Comparison of ENCODE assay signal across 1 cellular context in the genomic region with DNA sequence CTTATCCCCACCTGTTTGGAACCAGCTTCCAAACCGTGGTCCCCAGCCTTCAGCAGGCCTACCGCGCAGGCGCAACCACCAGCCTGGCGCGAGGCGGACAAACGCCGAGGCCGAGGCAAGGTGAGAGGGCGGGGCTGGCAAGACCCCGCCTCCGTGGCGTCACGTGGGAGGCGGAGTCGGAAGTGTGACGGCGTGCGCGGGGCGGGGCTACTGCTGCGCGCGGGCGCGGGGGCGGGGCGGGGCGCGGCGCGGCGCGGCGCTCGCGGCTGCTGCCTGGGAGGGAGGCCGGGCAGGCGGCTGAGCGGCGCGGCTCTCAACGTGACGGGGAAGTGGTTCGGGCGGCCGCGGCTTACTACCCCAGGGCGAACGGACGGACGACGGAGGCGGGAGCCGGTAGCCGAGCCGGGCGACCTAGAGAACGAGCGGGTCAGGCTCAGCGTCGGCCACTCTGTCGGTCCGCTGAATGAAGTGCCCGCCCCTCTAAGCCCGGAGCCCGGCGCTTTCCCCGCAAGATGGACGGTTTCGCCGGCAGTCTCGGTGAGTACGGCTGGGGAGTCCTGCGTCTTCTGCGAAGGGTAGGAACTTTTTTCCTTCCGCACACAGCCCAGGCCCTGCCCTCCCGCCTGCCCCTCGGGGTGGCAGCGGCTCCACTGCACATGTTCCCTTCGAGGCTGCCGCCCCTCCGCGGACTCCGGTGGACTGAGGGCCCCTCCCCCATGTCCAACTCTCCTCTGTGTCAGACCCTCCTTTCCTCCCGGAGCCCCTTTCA.
A peak's percentile ranks its signal among the peaks of the same experiment; 100 is the strongest.
TF ChIP-seq lines count a peak whose summit lies in the region.

A gene with protein sequence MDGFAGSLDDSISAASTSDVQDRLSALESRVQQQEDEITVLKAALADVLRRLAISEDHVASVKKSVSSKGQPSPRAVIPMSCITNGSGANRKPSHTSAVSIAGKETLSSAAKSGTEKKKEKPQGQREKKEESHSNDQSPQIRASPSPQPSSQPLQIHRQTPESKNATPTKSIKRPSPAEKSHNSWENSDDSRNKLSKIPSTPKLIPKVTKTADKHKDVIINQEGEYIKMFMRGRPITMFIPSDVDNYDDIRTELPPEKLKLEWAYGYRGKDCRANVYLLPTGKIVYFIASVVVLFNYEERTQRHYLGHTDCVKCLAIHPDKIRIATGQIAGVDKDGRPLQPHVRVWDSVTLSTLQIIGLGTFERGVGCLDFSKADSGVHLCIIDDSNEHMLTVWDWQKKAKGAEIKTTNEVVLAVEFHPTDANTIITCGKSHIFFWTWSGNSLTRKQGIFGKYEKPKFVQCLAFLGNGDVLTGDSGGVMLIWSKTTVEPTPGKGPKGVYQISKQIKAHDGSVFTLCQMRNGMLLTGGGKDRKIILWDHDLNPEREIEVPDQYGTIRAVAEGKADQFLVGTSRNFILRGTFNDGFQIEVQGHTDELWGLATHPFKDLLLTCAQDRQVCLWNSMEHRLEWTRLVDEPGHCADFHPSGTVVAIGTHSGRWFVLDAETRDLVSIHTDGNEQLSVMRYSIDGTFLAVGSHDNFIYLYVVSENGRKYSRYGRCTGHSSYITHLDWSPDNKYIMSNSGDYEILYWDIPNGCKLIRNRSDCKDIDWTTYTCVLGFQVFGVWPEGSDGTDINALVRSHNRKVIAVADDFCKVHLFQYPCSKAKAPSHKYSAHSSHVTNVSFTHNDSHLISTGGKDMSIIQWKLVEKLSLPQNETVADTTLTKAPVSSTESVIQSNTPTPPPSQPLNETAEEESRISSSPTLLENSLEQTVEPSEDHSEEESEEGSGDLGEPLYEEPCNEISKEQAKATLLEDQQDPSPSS (plus strand): TSS at position 254 of the 769 bp plus-strand sequence. CDS start 259 bp downstream, at position 513.

TF ChIP-seq in H1, 55 proteins besides CTCF, POLR2A, EP300 and RAD21:
- no peak for TF ChIP-seq CTBP2 (IDR thresholded peaks at IDR 0.05; ENCODE audit: borderline replicate concordance, insufficient read depth, insufficient read length, low read length)
- peak; percentile 95 for TF ChIP-seq MAX (IDR thresholded peaks at IDR 0.05)
- TF ChIP-seq TAF7 (optimal IDR thresholded peaks at IDR 0.05; ENCODE audit: borderline replicate concordance, low read depth, low read length): peak; percentile 68
- TF ChIP-seq RFX5 (IDR thresholded peaks at IDR 0.05; ENCODE audit: borderline replicate concordance, low read depth, low read length): no peak
- TF ChIP-seq CHD2 (IDR thresholded peaks at IDR 0.05; ENCODE audit: low read length): 0 out of 2 replicates have a peak, but pooled peaks have one; percentile 1
- TF ChIP-seq, protein P1, sequence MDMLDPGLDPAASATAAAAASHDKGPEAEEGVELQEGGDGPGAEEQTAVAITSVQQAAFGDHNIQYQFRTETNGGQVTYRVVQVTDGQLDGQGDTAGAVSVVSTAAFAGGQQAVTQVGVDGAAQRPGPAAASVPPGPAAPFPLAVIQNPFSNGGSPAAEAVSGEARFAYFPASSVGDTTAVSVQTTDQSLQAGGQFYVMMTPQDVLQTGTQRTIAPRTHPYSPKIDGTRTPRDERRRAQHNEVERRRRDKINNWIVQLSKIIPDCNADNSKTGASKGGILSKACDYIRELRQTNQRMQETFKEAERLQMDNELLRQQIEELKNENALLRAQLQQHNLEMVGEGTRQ (IDR thresholded peaks at IDR 0.05; ENCODE audit: low read length): peak; percentile 85
- 0 out of 2 replicates have a peak, but pooled peaks have one; percentile 9 for TF ChIP-seq SP1 (IDR thresholded peaks at IDR 0.05; ENCODE audit: low read depth, low read length)
- TF ChIP-seq E2F6 (IDR thresholded peaks at IDR 0.05): peak; percentile 91
- TF ChIP-seq RBBP5 (IDR thresholded peaks at IDR 0.05; ENCODE audit: borderline replicate concordance, low read depth, low read length): peak; percentile 99
- peak; percentile 67 for TF ChIP-seq YY1 (IDR thresholded peaks at IDR 0.05; ENCODE audit: low read depth, low read length)
- TF ChIP-seq TAF1 (IDR thresholded peaks at IDR 0.05; ENCODE audit: low read depth, low read length): peak; percentile 51; the same call in 1 of the 2 replicates
- peak; percentile 72 for TF ChIP-seq NRF1 (IDR thresholded peaks at IDR 0.05; ENCODE audit: low read depth, low read length)
- peak; percentile 87 for TF ChIP-seq CREB1 (IDR thresholded peaks at IDR 0.05)
- TF ChIP-seq POLR2AphosphoS5 (IDR thresholded peaks at IDR 0.05; ENCODE audit: low read depth, low read length): peak; percentile 75
- 0 out of 2 replicates have a peak, but pooled peaks have one; percentile 12 for TF ChIP-seq FOSL1 (IDR thresholded peaks at IDR 0.05; ENCODE audit: insufficient read depth, low read depth, low read length)
- TF ChIP-seq KDM4A (IDR thresholded peaks at IDR 0.05; ENCODE audit: low read depth, low read length, severe bottlenecking): peak; percentile 91
- TF ChIP-seq ATF3 (IDR thresholded peaks at IDR 0.05; ENCODE audit: insufficient read depth, low read depth, low read length): peak; percentile 53; the same call in 1 of the 2 replicates
- TF ChIP-seq ZNF274 (IDR thresholded peaks at IDR 0.05; ENCODE audit: borderline replicate concordance, extremely low read depth, low read length): no peak
- no peak; the same call in 1 of the 2 replicates for TF ChIP-seq BACH1 (IDR thresholded peaks at IDR 0.05; ENCODE audit: low read length)
- TF ChIP-seq PHF8 (conservative IDR thresholded peaks at IDR 0.05; ENCODE audit: low read depth, low read length): peak; percentile 92
- no peak for TF ChIP-seq NANOG (IDR thresholded peaks at IDR 0.05; ENCODE audit: insufficient read depth, low read depth, low read length, poor library complexity, severe bottlenecking)
- TF ChIP-seq TBP (IDR thresholded peaks at IDR 0.05; ENCODE audit: low read depth, low read length): peak; percentile 20; the same call in 1 of the 2 replicates
- no peak; the same call in 1 of the 2 replicates for TF ChIP-seq SP4 (IDR thresholded peaks at IDR 0.05; ENCODE audit: low read length)
- peak; percentile 7 to 64; a peak in 2 of 4 replicates for TF ChIP-seq SIN3A (conservative IDR thresholded peaks at IDR 0.05 in 1 of 2, IDR thresholded peaks at IDR 0.05 in 1 of 2; ENCODE audit: low read depth in 1 of 2, low read length in 2 of 2)
- TF ChIP-seq ASH2L (IDR thresholded peaks at IDR 0.05; ENCODE audit: low read length): peak; percentile 92
- TF ChIP-seq HDAC6 (IDR thresholded peaks at IDR 0.05; ENCODE audit: low read depth, low read length): no peak
